In genomic region chr14:75905505-75905904, GRCh38 we compare ENCODE assay signal across 9 cellular contexts.
A peak's percentile ranks its signal among the peaks of the same experiment; 100 is the strongest.
DNase-seq lines count a peak whose midpoint lies in the region; TF ChIP-seq lines count a peak whose summit lies in the region.
"Had no signal": no experiment of that assay in that cellular context is flagged by ENCODE, and none has a peak within 500 bp of the region (broad histone marks: within the 10 kb centered on the region; RNA-seq: fewer than 3 reads in every experiment).

No MANE protein-coding gene starts in this region.

- H3K4me3 ChIP-seq in astrocyte of the spinal cord (ENCODE audit: low read depth, low read length) = no peak overlapping the region
- no peak overlapping the region for H3K4me3 ChIP-seq in thyroid gland (replicated peaks in 1 of 3)
- no peak overlapping the region for H3K4me3 ChIP-seq in MM.1S (ENCODE audit: low read length)

- H4K20me1 ChIP-seq in MM.1S (ENCODE audit: insufficient read depth, low read length) = no peaks in the 10 kb centered on the region

- H3K27ac ChIP-seq in thyroid gland (no peak overlapping the region), MM.1S (ENCODE audit: low read length) (no peak overlapping the region)

- H3K27me3 ChIP-seq in thyroid gland = no peaks in the 10 kb centered on the region
- no peaks in the 10 kb centered on the region for H3K27me3 ChIP-seq in MM.1S (replicated peaks; ENCODE audit: insufficient read depth, low read length)

- no peak overlapping the region for H3K4me2 ChIP-seq in MM.1S (ENCODE audit: low read depth, low read length)

- DNase-seq in NCI-H82 (lab: John Stamatoyannopoulos, UW) (peak; percentile 19), NCI-H82 treated with DMSO at 0.1 percent for 48 hours (lab: John Stamatoyannopoulos, UW; ENCODE audit: unreplicated experiment) (no peak), astrocyte of the spinal cord (ENCODE audit: low read depth, low spot score) (peak; percentile 69), left kidney (ENCODE audit: low read depth, low spot score) (peak; percentile 59), thyroid gland (peak; percentile 62 to 71), NCI-H748 treated with DMSO at 0.1 percent for 48 hours (lab: John Stamatoyannopoulos, UW) (no peak), MM.1S (no peak), NCI-H226 (no peak)
- DNase-seq: natural killer cell had no signal

- WGBS in thyroid gland, 2 donors = 35 to 39% methylated on average over 2 of the region's 2 CpGs

- no peaks in the 10 kb centered on the region for H3K36me3 ChIP-seq in thyroid gland
- H3K36me3 ChIP-seq in MM.1S (replicated peaks; ENCODE audit: insufficient read depth, low read length) = no peaks in the 10 kb centered on the region

- H3K9me2 ChIP-seq in MM.1S (replicated peaks; ENCODE audit: insufficient read depth, low read length) = no peaks in the 10 kb centered on the region

- TF ChIP-seq POLR2A in thyroid gland (IDR thresholded peaks at IDR 0.05) = no peak

- TF ChIP-seq CTCF in astrocyte of the spinal cord (IDR thresholded peaks at IDR 0.05; ENCODE audit: low read depth, low read length) = no peak
- no peak for TF ChIP-seq CTCF in thyroid gland (IDR thresholded peaks at IDR 0.05)
- TF ChIP-seq CTCF in MM.1S (IDR thresholded peaks at IDR 0.05; ENCODE audit: low read length) = no peak

- H3K9ac ChIP-seq in MM.1S (ENCODE audit: low read length) = no peak overlapping the region

- intact Hi-C loops in thyroid gland (cut with DNase I) = loop anchor here (5.0 kb wide), 1 partner anchor 77 kb away; the partner anchor contains the start of gene TGFB3

- H3K9me3 ChIP-seq in thyroid gland = no peaks in the 10 kb centered on the region
- no peaks in the 10 kb centered on the region for H3K9me3 ChIP-seq in MM.1S (replicated peaks; ENCODE audit: insufficient read depth, low read length)

- no peaks in the 10 kb centered on the region for H3K4me1 ChIP-seq in thyroid gland
- no peaks in the 10 kb centered on the region for H3K4me1 ChIP-seq in MM.1S (ENCODE audit: low read length)

- H3F3A ChIP-seq in MM.1S (ENCODE audit: insufficient read depth, low read length) = no peaks in the 10 kb centered on the region

- in situ Hi-C loops in astrocyte of the spinal cord (cut with HindIII; ENCODE audit: low sequenced_read_pairs) = no loop called here

- no peaks in the 10 kb centered on the region for H3K79me2 ChIP-seq in MM.1S (ENCODE audit: low read length)

- H2AFZ ChIP-seq in MM.1S (ENCODE audit: low read length) = no peak overlapping the region

Comparison
In these comparisons a context has a peak if more than half of its experiments do, and no peak if none do; other contexts are left out.
1. DNase-seq: peak in NCI-H82 (single experiment), astrocyte of the spinal cord (single experiment), left kidney (single experiment) and thyroid gland (2 of 2); none in NCI-H82 treated with DMSO at 0.1 percent for 48 hours (single experiment), NCI-H748 treated with DMSO at 0.1 percent for 48 hours (single experiment), MM.1S (single experiment) and NCI-H226 (single experiment).